ENCODE assay signal across 1 cellular context in genomic region chrX:13077168-13077567, GRCh38.
TF ChIP-seq lines count a peak whose summit lies in the region.

No MANE protein-coding gene starts in this region.

TF ChIP-seq in HepG2, 621 proteins besides CTCF, POLR2A, EP300 and RAD21 (continued from another document):
- TF ChIP-seq MXD3 (CRISPR knock-in tag; IDR thresholded peaks at IDR 0.05), result no peak
- no peak for TF ChIP-seq NRL (CRISPR knock-in tag; IDR thresholded peaks at IDR 0.05; ENCODE audit: borderline replicate concordance)
- no peak for TF ChIP-seq ZNF770 (CRISPR knock-in tag; IDR thresholded peaks at IDR 0.05)
